In genomic region chr7:156172638-156173037, GRCh38 we compare ENCODE assay signal across 1 cellular context.
TF ChIP-seq lines count a peak whose summit lies in the region.

No MANE protein-coding gene starts in this region.

TF ChIP-seq in H1, 55 proteins besides CTCF, POLR2A, EP300 and RAD21 (continued from another document):
- TF ChIP-seq CHD7 (IDR thresholded peaks at IDR 0.05; ENCODE audit: insufficient replicate concordance, low read length): no peak
- TF ChIP-seq SP2 (IDR thresholded peaks at IDR 0.05; ENCODE audit: low read length): no peak
- TF ChIP-seq JUN (IDR thresholded peaks at IDR 0.05; ENCODE audit: low read depth, low read length): no peak
- no peak for TF ChIP-seq ASH2L (IDR thresholded peaks at IDR 0.05; ENCODE audit: low read length)
- TF ChIP-seq KDM5A (IDR thresholded peaks at IDR 0.05; ENCODE audit: low read length): no peak
- TF ChIP-seq SUZ12 (IDR thresholded peaks at IDR 0.05; ENCODE audit: low read length): no peak
- no peak for TF ChIP-seq TEAD4 (IDR thresholded peaks at IDR 0.05; ENCODE audit: low read depth, low read length)
- TF ChIP-seq TAF7 (optimal IDR thresholded peaks at IDR 0.05; ENCODE audit: borderline replicate concordance, low read depth, low read length): no peak
- no peak for TF ChIP-seq SP4 (IDR thresholded peaks at IDR 0.05; ENCODE audit: low read length)
- no peak for TF ChIP-seq CHD2 (IDR thresholded peaks at IDR 0.05; ENCODE audit: low read length)
- no peak for TF ChIP-seq KDM1A (IDR thresholded peaks at IDR 0.05; ENCODE audit: borderline replicate concordance, low read length)
